In genomic region chr6:84456803-84457202, GRCh38 we compare ENCODE assay signal across 19 cellular contexts.
A peak's percentile ranks its signal among the peaks of the same experiment; 100 is the strongest.
DNase-seq lines count a peak whose midpoint lies in the region; FAIRE-seq and TF ChIP-seq lines count a peak whose summit lies in the region.
"Had no signal": no experiment of that assay in that cellular context is flagged by ENCODE, and none has a peak within 500 bp of the region (broad histone marks: within the 10 kb centered on the region; RNA-seq: fewer than 3 reads in every experiment).

No MANE protein-coding gene starts in this region.

- no peaks in the 10 kb centered on the region for H3K27me3 ChIP-seq in small intestine (ENCODE audit: control insufficient read depth in 2 of 2, insufficient read depth in 2 of 2, low read length in 2 of 2)
- no peaks in the 10 kb centered on the region for H3K27me3 ChIP-seq in Caco-2 (replicated peaks; ENCODE audit: control insufficient read depth, insufficient read depth, low read length)
- no peaks in the 10 kb centered on the region for H3K27me3 ChIP-seq in right atrium auricular region

- FAIRE-seq in small intestine (lab: Jason Lieb, UNC) = peak; percentile 23
- FAIRE-seq: D721Med, GM12878, GM19239, H54 had no signal

- H3K27ac Mint-ChIP-seq in immature natural killer cell (no peak overlapping the region), Caco-2 (ENCODE audit: unreplicated experiment) (no peak overlapping the region)
- H3K27ac Mint-ChIP-seq: CD4-positive, alpha-beta memory T cell had no signal

- CTCF ChIA-PET in HEK293T (lab: Yijun Ruan, JAX) (no interaction called here), Caco-2 (lab: Charles Lee) (no interaction called here)

- H3K9me3 ChIP-seq in small intestine (ENCODE audit: control insufficient read depth, low read depth) (no peaks in the 10 kb centered on the region), Caco-2 (no peaks in the 10 kb centered on the region), right atrium auricular region (no peaks in the 10 kb centered on the region)
- H3K9me3 ChIP-seq: HAP-1 had no signal

- POLR2A ChIA-PET in HEK293T (lab: Yijun Ruan, JAX) = no interaction called here
- POLR2A ChIA-PET in Caco-2 (lab: Charles Lee) = no interaction called here

- H3K4me3 ChIP-seq in small intestine (ENCODE audit: low read depth in 1 of 2, low read length in 2 of 2) (no peak overlapping the region), Caco-2 (ENCODE audit: low read depth, low read length) (no peak overlapping the region), right atrium auricular region (no peak overlapping the region)
- H3K4me3 ChIP-seq: GM12878, HAP-1 had no signal

- intact Hi-C loops in Caco-2 (cut with micrococcal nuclease; ENCODE audit: unreplicated experiment) = no loop called here

- 17 to 64% (median 36%) methylated on average over 4 of the region's 4 CpGs for WGBS in small intestine, 3 donors

- H3K4me1 ChIP-seq in small intestine (ENCODE audit: control insufficient read depth in 2 of 2, insufficient read depth in 1 of 2, low read depth in 1 of 2, low read length in 1 of 2) = no peaks in the 10 kb centered on the region
- peaks cover 5% of the 10 kb centered on the region for H3K4me1 ChIP-seq in Caco-2
- H3K4me1 ChIP-seq in right atrium auricular region = no peaks in the 10 kb centered on the region
- H3K4me1 ChIP-seq: HAP-1 had no signal

- H3K36me3 Mint-ChIP-seq in immature natural killer cell = peaks cover 0 to 2% (median 0%) of the 10 kb centered on the region in 3 donors
- no peaks in the 10 kb centered on the region for H3K36me3 Mint-ChIP-seq in Caco-2 (ENCODE audit: insufficient read depth, unreplicated experiment)
- H3K36me3 Mint-ChIP-seq: CD4-positive, alpha-beta memory T cell had no signal

- no peak overlapping the region for H3K27ac ChIP-seq in small intestine (ENCODE audit: low read depth in 1 of 2, low read length in 1 of 2)
- no peak overlapping the region for H3K27ac ChIP-seq in right atrium auricular region

- peaks cover 0 to 9% (median 4%) of the 10 kb centered on the region in 6 donors for H3K9me3 Mint-ChIP-seq in immature natural killer cell
- peaks cover 14% of the 10 kb centered on the region for H3K9me3 Mint-ChIP-seq in Caco-2 (ENCODE audit: unreplicated experiment)

- BruUV-seq in Caco-2 (replicated peaks; lab: Mats Ljungman, UMichigan) = no TSS peak

- TF ChIP-seq CTCF in Caco-2 (IDR thresholded peaks at IDR 0.05; ENCODE audit: insufficient read depth in 1 of 2, low read depth in 1 of 2, low read length in 1 of 2, severe bottlenecking in 1 of 2, unreplicated experiment in 1 of 2) = no peak
- no peak for TF ChIP-seq CTCF in right atrium auricular region (IDR thresholded peaks at IDR 0.05)

- peaks cover 0 to 1% (median 0%) of the 10 kb centered on the region in 3 donors for H3K27me3 Mint-ChIP-seq in immature natural killer cell (ENCODE audit: low read depth in 3 of 3)
- no peaks in the 10 kb centered on the region for H3K27me3 Mint-ChIP-seq in Caco-2 (ENCODE audit: insufficient read depth, unreplicated experiment)
- H3K27me3 Mint-ChIP-seq: CD4-positive, alpha-beta memory T cell had no signal

- H3K4me1 Mint-ChIP-seq in immature natural killer cell (no peaks in the 10 kb centered on the region), Caco-2 (ENCODE audit: low read depth, unreplicated experiment) (no peaks in the 10 kb centered on the region)
- H3K4me1 Mint-ChIP-seq: CD4-positive, alpha-beta memory T cell had no signal

- no peak for DNase-seq in HEK293T (ENCODE audit: extremely low spot score)
- peak; percentile 10 for DNase-seq in SW480 (ENCODE audit: low spot score)
- no peak for DNase-seq in small intestine
- DNase-seq in immature natural killer cell = no peak
- no peak for DNase-seq in Caco-2
- no peak for DNase-seq in right atrium auricular region (ENCODE audit: low spot score)
- DNase-seq: C1 segment of cervical spinal cord; CD4-positive, alpha-beta memory T cell; COR-L47; DMS 273 treated with DMSO at 0.1 percent for 48 hours; DMS79; EL; GDM1; GOT3 had no signal

- H3K36me3 ChIP-seq in small intestine (ENCODE audit: control insufficient read depth in 2 of 2, insufficient read depth in 2 of 2, low read length in 2 of 2) (no peaks in the 10 kb centered on the region), Caco-2 (ENCODE audit: control insufficient read depth, insufficient read depth, low read length) (no peaks in the 10 kb centered on the region), right atrium auricular region (no peaks in the 10 kb centered on the region)
- H3K36me3 ChIP-seq: HAP-1 had no signal

- H3K4me3 Mint-ChIP-seq in immature natural killer cell (no peak overlapping the region), Caco-2 (ENCODE audit: unreplicated experiment) (no peak overlapping the region)
- H3K4me3 Mint-ChIP-seq: CD4-positive, alpha-beta memory T cell had no signal

TF ChIP-seq in HEK293T, 16 proteins besides CTCF, POLR2A, EP300 and RAD21:
- TF ChIP-seq ARNT (IDR thresholded peaks at IDR 0.05) = no peak
- TF ChIP-seq L3MBTL2 (conservative IDR thresholded peaks at IDR 0.05) = no peak
- TF ChIP-seq TARDBP (IDR thresholded peaks at IDR 0.05) = no peak
- TF ChIP-seq FOXA1 (IDR thresholded peaks at IDR 0.05) = no peak
- no peak for TF ChIP-seq FOXM1 (IDR thresholded peaks at IDR 0.05; ENCODE audit: borderline replicate concordance)
- TF ChIP-seq PKNOX1 (IDR thresholded peaks at IDR 0.05) = 0 out of 2 replicates have a peak, but pooled peaks have one; percentile 23
- no peak for TF ChIP-seq SUZ12 (IDR thresholded peaks at IDR 0.05)
TF ChIP-seq in HEK293T: peak in this region for 1.
